In the genomic region with DNA sequence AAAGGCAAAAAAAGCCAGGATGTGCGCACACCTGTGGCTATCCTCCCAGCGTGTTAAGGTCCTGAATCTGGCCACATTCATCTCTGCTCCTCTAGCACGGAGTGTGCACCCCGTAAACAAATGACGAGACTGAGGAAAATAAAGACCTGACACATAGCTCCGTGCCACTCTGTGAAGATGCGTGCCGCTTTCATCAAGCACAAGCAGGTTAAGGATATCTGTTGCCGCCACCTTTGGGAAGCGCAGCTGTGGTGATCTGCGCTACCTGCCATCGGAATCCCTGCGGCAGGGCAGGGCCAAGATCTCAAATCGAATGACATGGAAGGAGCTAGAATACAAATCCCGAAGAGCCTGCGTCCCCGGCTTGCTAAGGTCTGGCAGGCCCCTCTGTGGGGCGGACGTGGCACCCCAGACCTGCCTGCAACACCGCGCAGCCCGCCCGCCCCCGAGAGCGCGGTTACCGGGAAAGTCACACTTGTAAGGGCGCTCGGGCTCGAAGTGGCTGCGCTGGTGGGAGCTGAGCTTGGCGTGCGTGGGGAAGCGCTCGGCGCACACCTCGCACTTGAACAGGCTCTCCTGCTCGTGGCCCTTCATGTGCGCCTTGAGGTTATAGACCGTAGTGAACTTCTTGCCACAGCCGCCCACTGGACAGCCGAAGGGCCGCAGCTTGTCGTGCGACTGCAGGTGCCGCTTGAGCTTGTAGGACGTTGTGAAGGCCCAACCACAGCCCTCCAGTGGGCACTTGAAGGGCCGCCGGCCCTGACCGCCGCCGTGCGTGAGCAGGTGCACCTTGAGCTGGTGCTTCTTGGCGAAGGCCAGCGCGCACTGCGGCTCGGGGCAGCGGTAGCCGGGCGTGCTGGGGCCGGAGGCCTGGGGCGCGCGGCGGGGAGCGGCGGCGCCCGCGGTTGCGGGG, we compare ENCODE assay signal across 8 cellular contexts.
A peak's percentile ranks its signal among the peaks of the same experiment; 100 is the strongest.
DNase-seq lines count a peak whose midpoint lies in the region; ATAC-seq and TF ChIP-seq lines count a peak whose summit lies in the region.

No MANE protein-coding gene starts in this region.

- H3K9ac ChIP-seq in SU-DHL-6 (ENCODE audit: low read length), result peak overlapping the region; percentile 71

- peak overlapping the region; percentile 79 for H3K4me3 ChIP-seq in SU-DHL-6 (ENCODE audit: insufficient read depth, low read length, poor library complexity, severe bottlenecking)

- no peaks in the 10 kb centered on the region for H3F3A ChIP-seq in SU-DHL-6 (ENCODE audit: insufficient read depth)

- no peaks in the 10 kb centered on the region for H3K27me3 ChIP-seq in SU-DHL-6 (ENCODE audit: low read length)

- H3K9me3 ChIP-seq in SU-DHL-6 (ENCODE audit: insufficient read depth, low read length), result no peaks in the 10 kb centered on the region

- H3K27ac ChIP-seq in SU-DHL-6 (ENCODE audit: low read depth, low read length), result no peak overlapping the region; the same call in 1 of the 2 replicates

- ATAC-seq in GM19395 (IDR thresholded peaks at IDR 0.05; ENCODE audit: unreplicated experiment), result peak; percentile 34
- peak; percentile 29 for ATAC-seq in HG03439 (IDR thresholded peaks at IDR 0.05; ENCODE audit: unreplicated experiment)

- H3K79me2 ChIP-seq in SU-DHL-6 (ENCODE audit: insufficient read depth, low read length), result peaks cover 31% of the 10 kb centered on the region

- H2AFZ ChIP-seq in SU-DHL-6 (ENCODE audit: low read depth, low read length, severe bottlenecking), result no peak overlapping the region

- no peak for TF ChIP-seq CTCF in SU-DHL-6 (IDR thresholded peaks at IDR 0.05; ENCODE audit: insufficient read depth, low read length, poor library complexity, severe bottlenecking)

- H4K20me1 ChIP-seq in SU-DHL-6 (ENCODE audit: low read depth, low read length), result no peaks in the 10 kb centered on the region

- no peaks in the 10 kb centered on the region for H3K9me2 ChIP-seq in SU-DHL-6 (replicated peaks; ENCODE audit: insufficient read depth, low read length)

- peak; percentile 15 for DNase-seq in DMS79 (lab: John Stamatoyannopoulos, UW)
- DNase-seq in T47D (ENCODE audit: low read depth in 1 of 2, low spot score in 1 of 2), result peak; percentile 34 to 65
- peak; percentile 59 for DNase-seq in kidney tubule cell (ENCODE audit: low spot score)
- DNase-seq in stimulated activated CD4-positive, alpha-beta T cell treated with anti-CD3 and anti-CD28 coated beads, Interleukin-4, amount 100 ng/mL, for 24 hours, result peak; percentile 37
- no peak for DNase-seq in NCI-H1048 (lab: John Stamatoyannopoulos, UW)

- peaks cover 3% of the 10 kb centered on the region; the same call in 1 of the 2 replicates for H3K36me3 ChIP-seq in SU-DHL-6 (ENCODE audit: low read length)

- H3K4me2 ChIP-seq in SU-DHL-6 (ENCODE audit: low read depth, low read length, poor library complexity, severe bottlenecking), result peak overlapping the region; percentile 79

- in situ Hi-C loops in T47D (cut with HindIII; ENCODE audit: low pct_unique_long_range_greater_than_20kb, low sequenced_read_pairs), result no loop called here
